In genomic region chr5:176887252-176887849, GRCh38 we compare ENCODE assay signal across 27 cellular contexts. TPM values are rescaled to one million over a fixed set of nuclear protein-coding genes. Genes with fewer than 3 reads are reported as not detected.
DNase-seq lines count a peak whose midpoint lies in the region; ATAC-seq and TF ChIP-seq lines count a peak whose summit lies in the region.
"Had no signal": no experiment of that assay in that cellular context is flagged by ENCODE, and none has a peak within 500 bp of the region (broad histone marks: within the 10 kb centered on the region; RNA-seq: fewer than 3 reads in every experiment).

No MANE protein-coding gene starts in this region.

- no peaks in the 10 kb centered on the region for H4K20me1 ChIP-seq in MM.1S (ENCODE audit: insufficient read depth, low read length)

- H3K36me3 ChIP-seq in MM.1S (replicated peaks; ENCODE audit: insufficient read depth, low read length) (no peaks in the 10 kb centered on the region), left lung (peaks cover 0 to 84% of the 10 kb centered on the region in 2 donors), suprapubic skin (no peaks in the 10 kb centered on the region)
- H3K36me3 ChIP-seq: HAP-1, SJCRH30, uterus, WERI-Rb-1 had no signal

- H3K9me3 ChIP-seq in MM.1S (replicated peaks; ENCODE audit: insufficient read depth, low read length), result no peaks in the 10 kb centered on the region
- no peaks in the 10 kb centered on the region for H3K9me3 ChIP-seq in left lung
- H3K9me3 ChIP-seq in suprapubic skin, result no peaks in the 10 kb centered on the region
- H3K9me3 ChIP-seq: A549, HAP-1, SJCRH30, testis, uterus had no signal

- H3K79me2 ChIP-seq in MM.1S (ENCODE audit: low read length), result no peaks in the 10 kb centered on the region

- no peaks in the 10 kb centered on the region for H3K36me3 Mint-ChIP-seq in activated naive CD8-positive, alpha-beta T cell treated with anti-CD3 and anti-CD28 coated beads, Interleukin-2, amount 10 ng/mL, durations not matched to agents 7 days and 5 days
- H3K36me3 Mint-ChIP-seq in activated naive CD8-positive, alpha-beta T cell treated with anti-CD3 and anti-CD28 coated beads, Interleukin-2, amount 50 U/mL, for 24 hours (ENCODE audit: low read depth), result no peaks in the 10 kb centered on the region
- H3K36me3 Mint-ChIP-seq: CD8-positive, alpha-beta memory T cell; naive thymus-derived CD4-positive, alpha-beta T cell had no signal

- H3K4me3 ChIP-seq in MM.1S (ENCODE audit: low read length), result no peak overlapping the region
- H3K4me3 ChIP-seq in left lung, result no peak overlapping the region
- no peak overlapping the region for H3K4me3 ChIP-seq in suprapubic skin
- H3K4me3 ChIP-seq: A549, GM12878, HAP-1, SJCRH30, testis, uterus had no signal

- H3K4me3 Mint-ChIP-seq in activated naive CD8-positive, alpha-beta T cell treated with anti-CD3 and anti-CD28 coated beads, Interleukin-2, amount 10 ng/mL, durations not matched to agents 7 days and 5 days, result no peak overlapping the region
- H3K4me3 Mint-ChIP-seq in activated naive CD8-positive, alpha-beta T cell treated with anti-CD3 and anti-CD28 coated beads, Interleukin-2, amount 50 U/mL, for 24 hours, result no peak overlapping the region
- H3K4me3 Mint-ChIP-seq: activated T-cell treated with anti-CD3 and anti-CD28 coated beads, Interleukin-2, amount 50 U/mL, for 24 hours; CD8-positive, alpha-beta memory T cell; naive thymus-derived CD4-positive, alpha-beta T cell had no signal

- DNase-seq in activated naive CD8-positive, alpha-beta T cell treated with anti-CD3 and anti-CD28 coated beads, Interleukin-2, amount 10 ng/mL, durations not matched to agents 7 days and 5 days, result peak; percentile 22
- DNase-seq in activated naive CD8-positive, alpha-beta T cell treated with anti-CD3 and anti-CD28 coated beads, Interleukin-2, amount 50 U/mL, for 24 hours, result no peak
- no peak for DNase-seq in MM.1S
- DNase-seq in left lung, result peak; percentile 19 to 61
- peak; percentile 52 to 74 for DNase-seq in suprapubic skin (ENCODE audit: low spot score in 2 of 2)
- DNase-seq in SIG-M5 treated with dmso at 0.1 percent for 504 hours (lab: John Stamatoyannopoulos, UW; ENCODE audit: unreplicated experiment), result no peak
- DNase-seq in D341Med (ENCODE audit: low spot score), result no peak
- DNase-seq: activated CD4-positive, alpha-beta T cell treated with anti-CD3 and anti-CD28 coated beads for 48 hours; activated T-cell treated with anti-CD3 and anti-CD28 coated beads, Interleukin-2, amount 50 U/mL, for 24 hours; CD8-positive, alpha-beta memory T cell; central memory CD4-positive, alpha-beta T cell; DMS153; naive thymus-derived CD4-positive, alpha-beta T cell; NCI-H82; SJCRH30; small intestine; stimulated activated naive CD4-positive, alpha-beta T cell; testis; uterus; WERI-Rb-1 had no signal

- H3K4me1 ChIP-seq in MM.1S (ENCODE audit: low read length), result no peaks in the 10 kb centered on the region
- peaks cover 0 to 11% of the 10 kb centered on the region in 2 donors for H3K4me1 ChIP-seq in left lung
- no peaks in the 10 kb centered on the region for H3K4me1 ChIP-seq in suprapubic skin
- H3K4me1 ChIP-seq: A549, HAP-1, SJCRH30, testis, uterus had no signal

- no peak overlapping the region for H3K9ac ChIP-seq in MM.1S (ENCODE audit: low read length)

- H3F3A ChIP-seq in MM.1S (ENCODE audit: insufficient read depth, low read length), result no peaks in the 10 kb centered on the region

- no peak overlapping the region for H3K4me2 ChIP-seq in MM.1S (ENCODE audit: low read depth, low read length)
- H3K4me2 ChIP-seq: A549 had no signal

- H3K9me2 ChIP-seq in MM.1S (replicated peaks; ENCODE audit: insufficient read depth, low read length), result no peaks in the 10 kb centered on the region

- no peak overlapping the region for H2AFZ ChIP-seq in MM.1S (ENCODE audit: low read length)

- H3K4me1 Mint-ChIP-seq in activated naive CD8-positive, alpha-beta T cell treated with anti-CD3 and anti-CD28 coated beads, Interleukin-2, amount 10 ng/mL, durations not matched to agents 7 days and 5 days, result peaks cover 10% of the 10 kb centered on the region
- H3K4me1 Mint-ChIP-seq in activated naive CD8-positive, alpha-beta T cell treated with anti-CD3 and anti-CD28 coated beads, Interleukin-2, amount 50 U/mL, for 24 hours, result no peaks in the 10 kb centered on the region

- TF ChIP-seq CTCF in MM.1S (IDR thresholded peaks at IDR 0.05; ENCODE audit: low read length) (peak; percentile 6; the same call in 1 of the 2 replicates), left lung (IDR thresholded peaks at IDR 0.05) (no peak), suprapubic skin (IDR thresholded peaks at IDR 0.05) (no peak)

- TF ChIP-seq EP300 in suprapubic skin (IDR thresholded peaks at IDR 0.05), result no peak

- 79% methylated on average over 5 of the region's 28 CpGs for WGBS in suprapubic skin

- ATAC-seq in activated naive CD8-positive, alpha-beta T cell treated with anti-CD3 and anti-CD28 coated beads, Interleukin-2, amount 10 ng/mL, durations not matched to agents 7 days and 5 days (ENCODE audit: low read depth), result no peak
- ATAC-seq in activated naive CD8-positive, alpha-beta T cell treated with anti-CD3 and anti-CD28 coated beads, Interleukin-2, amount 50 U/mL, for 24 hours, result no peak
- ATAC-seq in left lung, result no peak
- no peak for ATAC-seq in GM18517 (IDR thresholded peaks at IDR 0.05; ENCODE audit: unreplicated experiment)
- ATAC-seq: GM12878; naive thymus-derived CD4-positive, alpha-beta T cell had no signal

- H3K27me3 ChIP-seq in MM.1S (replicated peaks; ENCODE audit: insufficient read depth, low read length) (peaks cover 56% of the 10 kb centered on the region), left lung (peaks cover 0 to under 1% of the 10 kb centered on the region in 2 donors), suprapubic skin (no peaks in the 10 kb centered on the region)
- H3K27me3 ChIP-seq: testis, uterus had no signal

- POLR2A ChIA-PET in activated naive CD8-positive, alpha-beta T cell treated with anti-CD3 and anti-CD28 coated beads, Interleukin-2, amount 10 ng/mL, durations not matched to agents 7 days and 5 days (lab: Charles Lee), result no interaction called here

- intact Hi-C loops in left lung (cut with DNase I), result no loop called here

- TF ChIP-seq POLR2A in suprapubic skin (IDR thresholded peaks at IDR 0.05), result no peak

- H3K27ac ChIP-seq in MM.1S (ENCODE audit: low read length) (no peak overlapping the region), left lung (no peak overlapping the region), suprapubic skin (no peak overlapping the region)
- H3K27ac ChIP-seq: A549, SJCRH30, testis, uterus, WERI-Rb-1 had no signal

- peaks cover 7% of the 10 kb centered on the region for H3K27me3 Mint-ChIP-seq in activated naive CD8-positive, alpha-beta T cell treated with anti-CD3 and anti-CD28 coated beads, Interleukin-2, amount 10 ng/mL, durations not matched to agents 7 days and 5 days
- H3K27me3 Mint-ChIP-seq in activated naive CD8-positive, alpha-beta T cell treated with anti-CD3 and anti-CD28 coated beads, Interleukin-2, amount 50 U/mL, for 24 hours, result peaks cover 10% of the 10 kb centered on the region
- H3K27me3 Mint-ChIP-seq: activated T-cell treated with anti-CD3 and anti-CD28 coated beads, Interleukin-2, amount 50 U/mL, for 24 hours; naive thymus-derived CD4-positive, alpha-beta T cell had no signal

- no peak overlapping the region for H3K27ac Mint-ChIP-seq in activated naive CD8-positive, alpha-beta T cell treated with anti-CD3 and anti-CD28 coated beads, Interleukin-2, amount 10 ng/mL, durations not matched to agents 7 days and 5 days
- H3K27ac Mint-ChIP-seq in activated naive CD8-positive, alpha-beta T cell treated with anti-CD3 and anti-CD28 coated beads, Interleukin-2, amount 50 U/mL, for 24 hours, result no peak overlapping the region
- H3K27ac Mint-ChIP-seq: activated T-cell treated with anti-CD3 and anti-CD28 coated beads, Interleukin-2, amount 50 U/mL, for 24 hours; CD8-positive, alpha-beta memory T cell; naive thymus-derived CD4-positive, alpha-beta T cell had no signal

- no peaks in the 10 kb centered on the region for H3K9me3 Mint-ChIP-seq in activated naive CD8-positive, alpha-beta T cell treated with anti-CD3 and anti-CD28 coated beads, Interleukin-2, amount 10 ng/mL, durations not matched to agents 7 days and 5 days
- no peaks in the 10 kb centered on the region for H3K9me3 Mint-ChIP-seq in activated naive CD8-positive, alpha-beta T cell treated with anti-CD3 and anti-CD28 coated beads, Interleukin-2, amount 50 U/mL, for 24 hours
- H3K9me3 Mint-ChIP-seq: activated T-cell treated with anti-CD3 and anti-CD28 coated beads, Interleukin-2, amount 50 U/mL, for 24 hours; CD8-positive, alpha-beta memory T cell; naive thymus-derived CD4-positive, alpha-beta T cell had no signal

RNA-seq across cellular contexts. Expression of gene HK3, which starts 11.8 kb away (rescaled TPM):
- 1 to 10 TPM; 1.3 to 2.3 TPM for total RNA-seq in activated naive CD8-positive, alpha-beta T cell treated with anti-CD3 and anti-CD28 coated beads, Interleukin-2, amount 10 ng/mL, durations not matched to agents 7 days and 5 days
- 10 to 100 TPM; 29.0 to 97.0 TPM for total RNA-seq in left lung
- total RNA-seq in suprapubic skin, result 1 to 10 TPM in 1 of 4 donors, under 1 TPM in 3; 0.16 to 1.0 (median 0.83) TPM
- total RNA-seq: fibroblast of villous mesenchyme, LHCN-M2, NCI-H460, SJCRH30 had no signal

Comparison
In these comparisons a context has a peak if more than half of its experiments do, and no peak if none do; other contexts are left out.
1. DNase-seq: peak in activated naive CD8-positive, alpha-beta T cell treated with anti-CD3 and anti-CD28 coated beads, Interleukin-2, amount 10 ng/mL, durations not matched to agents 7 days and 5 days (single experiment), left lung (2 of 2) and suprapubic skin (2 of 2); none in activated naive CD8-positive, alpha-beta T cell treated with anti-CD3 and anti-CD28 coated beads, Interleukin-2, amount 50 U/mL, for 24 hours (single experiment), MM.1S (single experiment), SIG-M5 treated with dmso at 0.1 percent for 504 hours (single experiment) and D341Med (single experiment).
2. RNA of gene HK3, which starts 11.8 kb away (total RNA-seq): 29.0 to 97.0 TPM in left lung; 1.3 to 2.3 TPM in activated naive CD8-positive, alpha-beta T cell treated with anti-CD3 and anti-CD28 coated beads, Interleukin-2, amount 10 ng/mL, durations not matched to agents 7 days and 5 days and 0.16 to 1.0 TPM in suprapubic skin; every median in the first group is over 4 times any median in the second.